1 cellular context compared by ENCODE assay signal in genomic region chr13:106286811-106287210, GRCh38.
TF ChIP-seq lines count a peak whose summit lies in the region.

No MANE protein-coding gene starts in this region.

TF ChIP-seq in WTC11, 78 proteins besides CTCF, POLR2A, EP300 and RAD21 (continued from another document):
- no peak for TF ChIP-seq PREB (CRISPR knock-in tag; IDR thresholded peaks at IDR 0.05; ENCODE audit: borderline replicate concordance)
- no peak for TF ChIP-seq GTF2I (CRISPR knock-in tag; conservative IDR thresholded peaks at IDR 0.05)
- no peak for TF ChIP-seq AR (CRISPR knock-in tag; IDR thresholded peaks at IDR 0.05)
- TF ChIP-seq ZNF512 (CRISPR knock-in tag; IDR thresholded peaks at IDR 0.05; ENCODE audit: borderline replicate concordance) = no peak
- no peak for TF ChIP-seq ZNF121 (CRISPR knock-in tag; IDR thresholded peaks at IDR 0.05)
- no peak for TF ChIP-seq ZBTB21 (CRISPR knock-in tag; IDR thresholded peaks at IDR 0.05; ENCODE audit: borderline replicate concordance)
